Comparison of ENCODE assay signal across 8 cellular contexts in the genomic region with DNA sequence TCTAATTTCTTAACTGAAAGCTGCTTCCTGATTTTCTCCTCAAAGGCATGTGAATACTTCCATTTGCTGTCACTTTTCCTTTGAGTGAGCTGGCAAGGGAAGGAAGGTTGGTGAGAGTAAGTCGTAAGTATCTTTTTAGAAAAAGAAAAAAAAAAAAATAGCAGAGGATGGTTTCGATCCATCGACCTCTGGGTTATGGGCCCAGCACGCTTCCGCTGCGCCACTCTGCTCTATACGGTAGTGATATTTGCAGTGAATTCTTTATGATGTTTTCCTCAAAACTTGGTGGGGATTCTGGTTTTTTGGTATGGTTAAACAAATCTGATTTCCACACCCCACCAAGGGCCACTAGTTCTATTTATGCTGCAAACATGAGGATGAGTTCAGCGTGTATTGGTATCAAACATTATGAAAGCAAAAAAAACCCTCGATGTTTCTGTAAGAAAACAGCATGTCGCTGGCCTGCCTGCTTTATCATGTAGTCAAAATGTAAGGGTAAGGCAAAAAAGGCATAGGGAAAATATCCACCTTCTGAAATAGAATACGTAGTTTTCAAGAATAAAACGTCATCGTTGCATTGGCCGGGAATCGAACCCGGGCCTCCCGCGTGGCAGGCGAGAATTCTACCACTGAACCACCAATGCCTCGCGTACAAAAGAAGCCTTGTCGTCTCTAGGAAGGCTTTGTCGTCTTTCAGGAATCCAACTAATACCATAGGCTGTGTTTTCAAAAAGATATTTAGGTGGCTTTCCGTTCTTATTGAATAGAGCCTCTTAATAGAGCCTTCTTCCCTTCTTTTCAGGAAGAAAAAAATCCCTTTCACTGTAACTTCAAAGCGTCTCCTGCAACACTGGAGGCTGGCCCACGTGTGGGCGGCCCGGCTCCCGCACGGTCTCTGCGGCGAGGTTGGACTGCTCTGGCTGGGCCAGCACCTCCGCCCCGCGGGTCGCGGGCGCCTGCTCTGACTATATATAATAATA. TPM values are rescaled to one million over a fixed set of nuclear protein-coding genes. Genes with fewer than 3 reads are reported as not detected.
DNase-seq lines count a peak whose midpoint lies in the region; ATAC-seq and TF ChIP-seq lines count a peak whose summit lies in the region.

No MANE protein-coding gene starts in this region.

- WGBS in liver, result 34% methylated on average over 38 of the region's 38 CpGs

- peak overlapping the region; percentile 57 for H3K4me3 ChIP-seq in AG09309 (ENCODE audit: control insufficient read depth, low read depth, low read length)
- peak overlapping the region; percentile 49 to 66 (median 65) for H3K4me3 ChIP-seq in liver (ENCODE audit: low read depth in 1 of 3, low read length in 3 of 3)

- H3K27me3 ChIP-seq in liver (ENCODE audit: control insufficient read depth in 4 of 4, insufficient read depth in 4 of 4, low read length in 3 of 4), result no peaks in the 10 kb centered on the region

- peaks cover 0 to 2% (median 0%) of the 10 kb centered on the region in 4 donors for H3K4me1 ChIP-seq in liver (ENCODE audit: control insufficient read depth in 4 of 4, insufficient read depth in 4 of 4, low read length in 3 of 4)

- no peaks in the 10 kb centered on the region for H3K9me3 ChIP-seq in liver (ENCODE audit: control insufficient read depth in 4 of 4, low read length in 3 of 4)

- TF ChIP-seq CTCF in AG09309 (IDR thresholded peaks at IDR 0.05; ENCODE audit: control insufficient read depth, insufficient read depth, low read depth, low read length, missing control alignments), result no peak
- no peak for TF ChIP-seq CTCF in liver (IDR thresholded peaks at IDR 0.05; ENCODE audit: low read depth, low read length, missing input control)

- peak overlapping the region in 1 of 2 donors; percentile 80 for H3K9ac ChIP-seq in liver (ENCODE audit: low read depth in 1 of 2, low read length in 2 of 2)

- TF ChIP-seq RAD21 in liver (IDR thresholded peaks at IDR 0.05), result peak in 1 of 2 donors; percentile 9

- DNase-seq in AG09309 (ENCODE audit: low read depth), result peak; percentile 37
- DNase-seq in NCI-H510A (lab: John Stamatoyannopoulos, UW), result peak; percentile 41
- peak; percentile 91 to 96 for DNase-seq in activated CD4-positive, alpha-beta T cell treated with anti-CD3 and anti-CD28 coated beads, Interleukin-2, amount 50 U/mL, for 24 hours (ENCODE audit: low read depth in 1 of 2, low spot score in 1 of 2)
- DNase-seq in dermis blood vessel endothelial cell, result peak; percentile 86
- peak; percentile 91 for DNase-seq in stimulated activated CD4-positive, alpha-beta T cell treated with anti-CD3 and anti-CD28 coated beads, Interleukin-4, amount 100 ng/mL, for 24 hours

- ATAC-seq in GM19023 (IDR thresholded peaks at IDR 0.05; ENCODE audit: unreplicated experiment) (peak; percentile 81), HG03280 (IDR thresholded peaks at IDR 0.05; ENCODE audit: unreplicated experiment) (peak; percentile 70)

- no peaks in the 10 kb centered on the region for H3K36me3 ChIP-seq in liver (ENCODE audit: control insufficient read depth in 4 of 4, insufficient read depth in 3 of 4, low read depth in 1 of 4, low read length in 3 of 4)

- H3K27ac ChIP-seq in liver (ENCODE audit: low read depth in 1 of 2, low read length in 2 of 2), result peak overlapping the region; percentile 75 to 93

TF ChIP-seq in liver, 16 proteins besides CTCF, POLR2A, EP300 and RAD21:
- TF ChIP-seq, protein P1, sequence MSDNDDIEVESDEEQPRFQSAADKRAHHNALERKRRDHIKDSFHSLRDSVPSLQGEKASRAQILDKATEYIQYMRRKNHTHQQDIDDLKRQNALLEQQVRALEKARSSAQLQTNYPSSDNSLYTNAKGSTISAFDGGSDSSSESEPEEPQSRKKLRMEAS (IDR thresholded peaks at IDR 0.05), result peak; percentile 25
- TF ChIP-seq, protein P2, sequence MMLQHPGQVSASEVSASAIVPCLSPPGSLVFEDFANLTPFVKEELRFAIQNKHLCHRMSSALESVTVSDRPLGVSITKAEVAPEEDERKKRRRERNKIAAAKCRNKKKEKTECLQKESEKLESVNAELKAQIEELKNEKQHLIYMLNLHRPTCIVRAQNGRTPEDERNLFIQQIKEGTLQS (IDR thresholded peaks at IDR 0.05), result peak; percentile 100
- TF ChIP-seq JUND (IDR thresholded peaks at IDR 0.05) (peak in 1 of 2 donors; percentile 28), GABPA (IDR thresholded peaks at IDR 0.05 in 1 of 2, conservative IDR thresholded peaks at IDR 0.05 in 1 of 2) (no peak), EGR1 (IDR thresholded peaks at IDR 0.05; ENCODE audit: low read depth in 2 of 2) (peak in 1 of 2 donors; percentile 18), FOXA2 (IDR thresholded peaks at IDR 0.05) (no peak), YY1 (IDR thresholded peaks at IDR 0.05) (no peak)
- TF ChIP-seq, protein P3, sequence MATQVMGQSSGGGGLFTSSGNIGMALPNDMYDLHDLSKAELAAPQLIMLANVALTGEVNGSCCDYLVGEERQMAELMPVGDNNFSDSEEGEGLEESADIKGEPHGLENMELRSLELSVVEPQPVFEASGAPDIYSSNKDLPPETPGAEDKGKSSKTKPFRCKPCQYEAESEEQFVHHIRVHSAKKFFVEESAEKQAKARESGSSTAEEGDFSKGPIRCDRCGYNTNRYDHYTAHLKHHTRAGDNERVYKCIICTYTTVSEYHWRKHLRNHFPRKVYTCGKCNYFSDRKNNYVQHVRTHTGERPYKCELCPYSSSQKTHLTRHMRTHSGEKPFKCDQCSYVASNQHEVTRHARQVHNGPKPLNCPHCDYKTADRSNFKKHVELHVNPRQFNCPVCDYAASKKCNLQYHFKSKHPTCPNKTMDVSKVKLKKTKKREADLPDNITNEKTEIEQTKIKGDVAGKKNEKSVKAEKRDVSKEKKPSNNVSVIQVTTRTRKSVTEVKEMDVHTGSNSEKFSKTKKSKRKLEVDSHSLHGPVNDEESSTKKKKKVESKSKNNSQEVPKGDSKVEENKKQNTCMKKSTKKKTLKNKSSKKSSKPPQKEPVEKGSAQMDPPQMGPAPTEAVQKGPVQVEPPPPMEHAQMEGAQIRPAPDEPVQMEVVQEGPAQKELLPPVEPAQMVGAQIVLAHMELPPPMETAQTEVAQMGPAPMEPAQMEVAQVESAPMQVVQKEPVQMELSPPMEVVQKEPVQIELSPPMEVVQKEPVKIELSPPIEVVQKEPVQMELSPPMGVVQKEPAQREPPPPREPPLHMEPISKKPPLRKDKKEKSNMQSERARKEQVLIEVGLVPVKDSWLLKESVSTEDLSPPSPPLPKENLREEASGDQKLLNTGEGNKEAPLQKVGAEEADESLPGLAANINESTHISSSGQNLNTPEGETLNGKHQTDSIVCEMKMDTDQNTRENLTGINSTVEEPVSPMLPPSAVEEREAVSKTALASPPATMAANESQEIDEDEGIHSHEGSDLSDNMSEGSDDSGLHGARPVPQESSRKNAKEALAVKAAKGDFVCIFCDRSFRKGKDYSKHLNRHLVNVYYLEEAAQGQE (IDR thresholded peaks at IDR 0.05), result peak; percentile 5
- TF ChIP-seq, protein P4, sequence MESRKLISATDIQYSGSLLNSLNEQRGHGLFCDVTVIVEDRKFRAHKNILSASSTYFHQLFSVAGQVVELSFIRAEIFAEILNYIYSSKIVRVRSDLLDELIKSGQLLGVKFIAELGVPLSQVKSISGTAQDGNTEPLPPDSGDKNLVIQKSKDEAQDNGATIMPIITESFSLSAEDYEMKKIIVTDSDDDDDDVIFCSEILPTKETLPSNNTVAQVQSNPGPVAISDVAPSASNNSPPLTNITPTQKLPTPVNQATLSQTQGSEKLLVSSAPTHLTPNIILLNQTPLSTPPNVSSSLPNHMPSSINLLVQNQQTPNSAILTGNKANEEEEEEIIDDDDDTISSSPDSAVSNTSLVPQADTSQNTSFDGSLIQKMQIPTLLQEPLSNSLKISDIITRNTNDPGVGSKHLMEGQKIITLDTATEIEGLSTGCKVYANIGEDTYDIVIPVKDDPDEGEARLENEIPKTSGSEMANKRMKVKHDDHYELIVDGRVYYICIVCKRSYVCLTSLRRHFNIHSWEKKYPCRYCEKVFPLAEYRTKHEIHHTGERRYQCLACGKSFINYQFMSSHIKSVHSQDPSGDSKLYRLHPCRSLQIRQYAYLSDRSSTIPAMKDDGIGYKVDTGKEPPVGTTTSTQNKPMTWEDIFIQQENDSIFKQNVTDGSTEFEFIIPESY (IDR thresholded peaks at IDR 0.05), result peak; percentile 14

RNA-seq across cellular contexts. Expression of a gene that starts 9.6 kb away (rescaled TPM):
- total RNA-seq in dermis blood vessel endothelial cell (not detected in 2 replicates), liver (not detected)
- polyA plus RNA-seq in liver, result not detected

RNA-seq across cellular contexts. Expression of a gene that starts 54.4 kb away (rescaled TPM):
- total RNA-seq in dermis blood vessel endothelial cell (not detected in 2 replicates), liver (under 1 TPM in 1 of 2 donors, not detected in 1; 0.19 TPM)
- polyA plus RNA-seq in liver, result not detected

Comparison
In these comparisons a context has a peak if more than half of its experiments do, and no peak if none do; other contexts are left out.
1. Peak in every context shown above with its lines: DNase-seq, ATAC-seq, H3K4me3 ChIP-seq and H3K27ac ChIP-seq.
2. DNase-seq: peak in every context shown above with its lines; median percentile 94 in activated CD4-positive, alpha-beta T cell treated with anti-CD3 and anti-CD28 coated beads, Interleukin-2, amount 50 U/mL, for 24 hours; 91 in stimulated activated CD4-positive, alpha-beta T cell treated with anti-CD3 and anti-CD28 coated beads, Interleukin-4, amount 100 ng/mL, for 24 hours; 86 in dermis blood vessel endothelial cell; 41 in NCI-H510A; 37 in AG09309.